ENCODE assay signal across 31 cellular contexts in genomic region chr12:112317481-112317880, GRCh38.
"Had no signal": no experiment of that assay in that cellular context is flagged by ENCODE, and none has a peak within 500 bp of the region (broad histone marks: within the 10 kb centered on the region; RNA-seq: fewer than 3 reads in every experiment).

No MANE protein-coding gene starts in this region.

- H3K36me3 ChIP-seq: breast epithelium had no signal

- H3K9me3 Mint-ChIP-seq: activated CD4-positive, alpha-beta memory T cell treated with anti-CD3 and anti-CD28 coated beads, Interleukin-2, amount 10 ng/mL, durations not matched to agents 7 days and 5 days; activated CD4-positive, alpha-beta T cell treated with anti-CD3 and anti-CD28 coated beads, Interleukin-2, amount 10 ng/mL, durations not matched to agents 7 days and 5 days; activated naive CD4-positive, alpha-beta T cell treated with anti-CD3 and anti-CD28 coated beads, Interleukin-2, amount 10 ng/mL, durations not matched to agents 7 days and 5 days; activated naive CD8-positive, alpha-beta T cell treated with anti-CD3 and anti-CD28 coated beads, Interleukin-2, amount 10 ng/mL, durations not matched to agents 7 days and 5 days; activated T-cell treated with anti-CD3 and anti-CD28 coated beads, Interleukin-2, amount 50 U/mL, for 24 hours; dendritic cell treated with granulocyte-macrophage colony-stimulating factor and Interleukin-4, amounts not matched to agents 40 ng/mL and 50 ng/mL, for 4 days; endodermal cell; naive thymus-derived CD8-positive, alpha-beta T cell; stimulated activated memory B cell treated with anti-CD40 and anti-IgM and Interleukin-4, amounts not matched to agents 10 μg/mL and 1 μg/mL and 100 μg/mL, for 72 hours; stimulated activated naive CD8-positive, alpha-beta T cell treated with anti-CD3 and anti-CD28 coated beads, Interleukin-15, amount 100 ng/mL, for 72 hours; T-helper 1 cell treated with Interleukin-12 subunit alpha and Interleukin-12 subunit beta and Interleukin-4 antibody, amounts not matched to agents 30 μg/mL and 1 μg/mL, for 36 hours had no signal

- H3K4me2 ChIP-seq: hepatocyte, smooth muscle cell had no signal

- H3K27me3 ChIP-seq: ascending aorta, breast epithelium, esophagus muscularis mucosa, foreskin keratinocyte, hepatocyte, neutrophil, right atrium auricular region, upper lobe of right lung had no signal

- H3K9me3 ChIP-seq: ascending aorta, breast epithelium, esophagus muscularis mucosa, neutrophil, right atrium auricular region, upper lobe of right lung had no signal

- H2AFZ ChIP-seq: hepatocyte had no signal

- H3K27me3 Mint-ChIP-seq: activated CD4-positive, alpha-beta memory T cell treated with anti-CD3 and anti-CD28 coated beads, Interleukin-2, amount 10 ng/mL, durations not matched to agents 7 days and 5 days; activated CD4-positive, alpha-beta T cell treated with anti-CD3 and anti-CD28 coated beads, Interleukin-2, amount 10 ng/mL, durations not matched to agents 7 days and 5 days; activated naive CD4-positive, alpha-beta T cell treated with anti-CD3 and anti-CD28 coated beads, Interleukin-2, amount 10 ng/mL, durations not matched to agents 7 days and 5 days; activated naive CD8-positive, alpha-beta T cell treated with anti-CD3 and anti-CD28 coated beads, Interleukin-2, amount 10 ng/mL, durations not matched to agents 7 days and 5 days; activated T-cell treated with anti-CD3 and anti-CD28 coated beads, Interleukin-2, amount 50 U/mL, for 24 hours; dendritic cell treated with granulocyte-macrophage colony-stimulating factor and Interleukin-4, amounts not matched to agents 40 ng/mL and 50 ng/mL, for 4 days; naive thymus-derived CD8-positive, alpha-beta T cell; stimulated activated memory B cell treated with anti-CD40 and anti-IgM and Interleukin-4, amounts not matched to agents 10 μg/mL and 1 μg/mL and 100 μg/mL, for 72 hours; stimulated activated naive CD8-positive, alpha-beta T cell treated with anti-CD3 and anti-CD28 coated beads, Interleukin-15, amount 100 ng/mL, for 72 hours had no signal

- H3K4me3 Mint-ChIP-seq: activated CD4-positive, alpha-beta memory T cell treated with anti-CD3 and anti-CD28 coated beads, Interleukin-2, amount 10 ng/mL, durations not matched to agents 7 days and 5 days; activated CD4-positive, alpha-beta T cell treated with anti-CD3 and anti-CD28 coated beads, Interleukin-2, amount 10 ng/mL, durations not matched to agents 7 days and 5 days; activated naive CD4-positive, alpha-beta T cell treated with anti-CD3 and anti-CD28 coated beads, Interleukin-2, amount 10 ng/mL, durations not matched to agents 7 days and 5 days; activated naive CD8-positive, alpha-beta T cell treated with anti-CD3 and anti-CD28 coated beads, Interleukin-2, amount 10 ng/mL, durations not matched to agents 7 days and 5 days; activated T-cell treated with anti-CD3 and anti-CD28 coated beads, Interleukin-2, amount 50 U/mL, for 24 hours; dendritic cell treated with granulocyte-macrophage colony-stimulating factor and Interleukin-4, amounts not matched to agents 40 ng/mL and 50 ng/mL, for 4 days; endodermal cell; naive thymus-derived CD8-positive, alpha-beta T cell; stimulated activated memory B cell treated with anti-CD40 and anti-IgM and Interleukin-4, amounts not matched to agents 10 μg/mL and 1 μg/mL and 100 μg/mL, for 72 hours; stimulated activated naive CD8-positive, alpha-beta T cell treated with anti-CD3 and anti-CD28 coated beads, Interleukin-15, amount 100 ng/mL, for 72 hours; T-helper 1 cell treated with Interleukin-12 subunit alpha and Interleukin-12 subunit beta and Interleukin-4 antibody, amounts not matched to agents 30 μg/mL and 1 μg/mL, for 36 hours had no signal

- H3K27ac Mint-ChIP-seq: activated CD4-positive, alpha-beta memory T cell treated with anti-CD3 and anti-CD28 coated beads, Interleukin-2, amount 10 ng/mL, durations not matched to agents 7 days and 5 days; activated CD4-positive, alpha-beta T cell treated with anti-CD3 and anti-CD28 coated beads, Interleukin-2, amount 10 ng/mL, durations not matched to agents 7 days and 5 days; activated naive CD4-positive, alpha-beta T cell treated with anti-CD3 and anti-CD28 coated beads, Interleukin-2, amount 10 ng/mL, durations not matched to agents 7 days and 5 days; activated naive CD8-positive, alpha-beta T cell treated with anti-CD3 and anti-CD28 coated beads, Interleukin-2, amount 10 ng/mL, durations not matched to agents 7 days and 5 days; activated T-cell treated with anti-CD3 and anti-CD28 coated beads, Interleukin-2, amount 50 U/mL, for 24 hours; dendritic cell treated with granulocyte-macrophage colony-stimulating factor and Interleukin-4, amounts not matched to agents 40 ng/mL and 50 ng/mL, for 4 days; endodermal cell; naive thymus-derived CD8-positive, alpha-beta T cell; stimulated activated memory B cell treated with anti-CD40 and anti-IgM and Interleukin-4, amounts not matched to agents 10 μg/mL and 1 μg/mL and 100 μg/mL, for 72 hours; T-helper 1 cell treated with Interleukin-12 subunit alpha and Interleukin-12 subunit beta and Interleukin-4 antibody, amounts not matched to agents 30 μg/mL and 1 μg/mL, for 36 hours had no signal

- H3K4me1 Mint-ChIP-seq: activated CD4-positive, alpha-beta memory T cell treated with anti-CD3 and anti-CD28 coated beads, Interleukin-2, amount 10 ng/mL, durations not matched to agents 7 days and 5 days; activated CD4-positive, alpha-beta T cell treated with anti-CD3 and anti-CD28 coated beads, Interleukin-2, amount 10 ng/mL, durations not matched to agents 7 days and 5 days; activated naive CD4-positive, alpha-beta T cell treated with anti-CD3 and anti-CD28 coated beads, Interleukin-2, amount 10 ng/mL, durations not matched to agents 7 days and 5 days; activated naive CD8-positive, alpha-beta T cell treated with anti-CD3 and anti-CD28 coated beads, Interleukin-2, amount 10 ng/mL, durations not matched to agents 7 days and 5 days; stimulated activated naive CD8-positive, alpha-beta T cell treated with anti-CD3 and anti-CD28 coated beads, Interleukin-15, amount 100 ng/mL, for 72 hours had no signal

- H3K27ac ChIP-seq: ascending aorta, breast epithelium, esophagus muscularis mucosa, foreskin keratinocyte, hepatocyte, neutrophil, right atrium auricular region, upper lobe of right lung had no signal

- ATAC-seq: foreskin keratinocyte; naive thymus-derived CD8-positive, alpha-beta T cell; stimulated activated memory B cell treated with anti-CD40 and anti-IgM and Interleukin-4, amounts not matched to agents 10 μg/mL and 1 μg/mL and 100 μg/mL, for 72 hours; stimulated activated naive CD8-positive, alpha-beta T cell treated with anti-CD3 and anti-CD28 coated beads, Interleukin-15, amount 100 ng/mL, for 72 hours; upper lobe of right lung had no signal

- H3K4me3 ChIP-seq: ascending aorta, breast epithelium, esophagus muscularis mucosa, hepatocyte, right atrium auricular region, smooth muscle cell, upper lobe of right lung had no signal

- H3K4me1 ChIP-seq: ascending aorta, breast epithelium, foreskin keratinocyte, upper lobe of right lung had no signal

- DNase-seq: activated CD4-positive, alpha-beta memory T cell treated with anti-CD3 and anti-CD28 coated beads, Interleukin-2, amount 10 ng/mL, durations not matched to agents 7 days and 5 days; activated CD4-positive, alpha-beta T cell treated with anti-CD3 and anti-CD28 coated beads, Interleukin-2, amount 10 ng/mL, durations not matched to agents 7 days and 5 days; activated CD4-positive, CD25-positive, alpha-beta regulatory T cell treated with anti-CD3 and anti-CD28 coated beads, Interleukin-2, amount 50 U/mL, for 72 hours; activated CD8-positive, alpha-beta memory T cell treated with anti-CD3 and anti-CD28 coated beads, Interleukin-2, amount 50 U/mL, for 48 hours; activated gamma-delta T cell; activated naive CD4-positive, alpha-beta T cell treated with anti-CD3 and anti-CD28 coated beads, Interleukin-2, amount 10 ng/mL, durations not matched to agents 7 days and 5 days; activated naive CD8-positive, alpha-beta T cell treated with anti-CD3 and anti-CD28 coated beads, Interleukin-2, amount 10 ng/mL, durations not matched to agents 7 days and 5 days; activated T-cell treated with anti-CD3 and anti-CD28 coated beads, Interleukin-2, amount 50 U/mL, for 24 hours; central memory CD4-positive, alpha-beta T cell; endodermal cell; foreskin keratinocyte; glutamatergic neuron; midbrain; naive thymus-derived CD8-positive, alpha-beta T cell; stimulated activated CD4-positive, alpha-beta T cell treated with anti-CD3 and anti-CD28 coated beads, Interleukin-1b, Interleukin-23, amount 100 ng/mL, for 48 hours; stimulated activated CD4-positive, alpha-beta T cell treated with anti-CD3 and anti-CD28 coated beads, Interleukin-4, amount 100 ng/mL, for 4 hours; stimulated activated CD8-positive, alpha-beta memory T cell treated with anti-CD3 and anti-CD28 coated beads, Interleukin-4, amount 100 ng/mL, for 48 hours; stimulated activated naive CD8-positive, alpha-beta T cell treated with anti-CD3 and anti-CD28 coated beads, Interleukin-15, amount 100 ng/mL, for 72 hours; SW 1271; T-helper 9 cell; upper lobe of right lung had no signal
